In genomic region chr11:7672960-7673723, GRCh38 we compare ENCODE assay signal across 1 cellular context.
A peak's percentile ranks its signal among the peaks of the same experiment; 100 is the strongest.
TF ChIP-seq lines count a peak whose summit lies in the region.

CYB5R2 (minus strand) TSS chr11:7673500; CDS start chr11:7672825, 675 bp downstream.

TF ChIP-seq in HepG2, 621 proteins besides CTCF, POLR2A, EP300 and RAD21 (continued from another document):
- TF ChIP-seq FOXP4 (CRISPR knock-in tag; IDR thresholded peaks at IDR 0.05), result no peak
- no peak for TF ChIP-seq PAXIP1 (CRISPR knock-in tag; conservative IDR thresholded peaks at IDR 0.05)
- 0 out of 2 replicates have a peak, but pooled peaks have one; percentile 8 for TF ChIP-seq ZNF687 (CRISPR knock-in tag; IDR thresholded peaks at IDR 0.05)
- no peak for TF ChIP-seq ZNF512 (CRISPR knock-in tag; IDR thresholded peaks at IDR 0.05)
- no peak for TF ChIP-seq BRF2 (CRISPR knock-in tag; IDR thresholded peaks at IDR 0.05)
- 0 out of 2 replicates have a peak, but pooled peaks have one; percentile 32 for TF ChIP-seq EED (CRISPR knock-in tag; IDR thresholded peaks at IDR 0.05)
- no peak for TF ChIP-seq IRF1 (CRISPR knock-in tag; IDR thresholded peaks at IDR 0.05; ENCODE audit: low read depth)
- TF ChIP-seq ZNF691 (CRISPR knock-in tag; IDR thresholded peaks at IDR 0.05; ENCODE audit: borderline replicate concordance, low read depth), result no peak
- TF ChIP-seq IKZF1 (IDR thresholded peaks at IDR 0.05), result no peak
